ENCODE assay signal across 18 cellular contexts in genomic region chr3:114671741-114672510, GRCh38.
"Had no signal": no experiment of that assay in that cellular context is flagged by ENCODE, and none has a peak within 500 bp of the region (broad histone marks: within the 10 kb centered on the region; RNA-seq: fewer than 3 reads in every experiment).

No MANE protein-coding gene starts in this region.

- H3K27ac Mint-ChIP-seq: nephron had no signal

- ATAC-seq: effector memory CD8-positive, alpha-beta T cell; left cardiac atrium; lower lobe of right lung; sciatic nerve had no signal

- DNase-seq: effector memory CD8-positive, alpha-beta T cell; foreskin fibroblast; kidney; left cardiac atrium; left ventricle myocardium inferior; lower lobe of right lung; mesenchymal stem cell; midbrain; naive B cell; occipital lobe; small intestine; stimulated activated CD4-positive, alpha-beta T cell treated with anti-CD3 and anti-CD28 coated beads, Interleukin-12 subunit alpha, Interleukin-12 subunit beta, amount 100 ng/mL, for 4 hours; stimulated activated naive CD4-positive, alpha-beta T cell; stomach; substantia nigra; transverse colon had no signal

- H3K9me3 Mint-ChIP-seq: effector memory CD8-positive, alpha-beta T cell; naive B cell; nephron had no signal

- H3K4me3 Mint-ChIP-seq: effector memory CD8-positive, alpha-beta T cell; naive B cell; nephron had no signal

- H3K27me3 Mint-ChIP-seq: effector memory CD8-positive, alpha-beta T cell; naive B cell had no signal
